ENCODE assay signal across 1 cellular context in the genomic region with DNA sequence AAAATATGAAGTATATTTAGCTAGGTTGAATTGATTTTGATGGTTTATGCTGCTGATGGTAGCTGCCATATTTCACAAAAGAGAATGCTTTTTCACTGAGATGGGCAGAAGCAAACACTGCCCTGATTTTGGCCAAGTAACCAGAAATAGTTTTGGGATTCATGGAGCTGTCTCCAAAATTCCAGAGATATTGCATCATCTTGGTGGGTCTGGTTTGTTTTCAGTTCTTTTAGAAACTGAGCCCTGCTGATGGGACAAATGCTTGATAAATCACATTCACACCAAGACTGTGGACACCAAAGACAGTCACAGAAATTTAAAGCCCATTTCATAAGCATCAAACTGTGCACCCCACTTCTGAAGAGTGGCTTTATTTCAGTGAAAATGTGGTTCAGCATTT.
TF ChIP-seq lines count a peak whose summit lies in the region.

No MANE protein-coding gene starts in this region.

TF ChIP-seq in K562, 482 proteins besides CTCF, POLR2A, EP300 and RAD21 (continued from another document):
- TF ChIP-seq, protein P1, sequence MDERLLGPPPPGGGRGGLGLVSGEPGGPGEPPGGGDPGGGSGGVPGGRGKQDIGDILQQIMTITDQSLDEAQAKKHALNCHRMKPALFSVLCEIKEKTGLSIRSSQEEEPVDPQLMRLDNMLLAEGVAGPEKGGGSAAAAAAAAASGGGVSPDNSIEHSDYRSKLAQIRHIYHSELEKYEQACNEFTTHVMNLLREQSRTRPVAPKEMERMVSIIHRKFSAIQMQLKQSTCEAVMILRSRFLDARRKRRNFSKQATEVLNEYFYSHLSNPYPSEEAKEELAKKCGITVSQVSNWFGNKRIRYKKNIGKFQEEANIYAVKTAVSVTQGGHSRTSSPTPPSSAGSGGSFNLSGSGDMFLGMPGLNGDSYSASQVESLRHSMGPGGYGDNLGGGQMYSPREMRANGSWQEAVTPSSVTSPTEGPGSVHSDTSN (CRISPR knock-in tag; IDR thresholded peaks at IDR 0.05; ENCODE audit: low read depth), result no peak
- TF ChIP-seq, protein P1 (tag; conservative IDR thresholded peaks at IDR 0.05; ENCODE audit: low read depth), result no peak
- peak; percentile 26; the same call in 1 of the 2 replicates for TF ChIP-seq CEBPB (tag; IDR thresholded peaks at IDR 0.05)
- no peak for TF ChIP-seq JUN (IDR thresholded peaks at IDR 0.05; ENCODE audit: borderline replicate concordance, low read depth, low read length)
- TF ChIP-seq JUN (CRISPR knock-in tag; IDR thresholded peaks at IDR 0.05; ENCODE audit: borderline replicate concordance), result no peak
- no peak for TF ChIP-seq TAF9B (IDR thresholded peaks at IDR 0.05; ENCODE audit: partially characterized antibody)
- no peak for TF ChIP-seq ZNF57 (CRISPR knock-in tag; IDR thresholded peaks at IDR 0.05)
- peak; percentile 64 for TF ChIP-seq ZSCAN32 (CRISPR knock-in tag; IDR thresholded peaks at IDR 0.05)
- TF ChIP-seq KAT7 (CRISPR knock-in tag; IDR thresholded peaks at IDR 0.05; ENCODE audit: borderline replicate concordance), result no peak
- no peak for TF ChIP-seq CEBPG (CRISPR knock-in tag; IDR thresholded peaks at IDR 0.05)
- peak in 1 of 2 experiments; percentile 87; a peak in 2 of 4 replicates for TF ChIP-seq CEBPG (tag; conservative IDR thresholded peaks at IDR 0.05 in 1 of 2, IDR thresholded peaks at IDR 0.05 in 1 of 2)
- TF ChIP-seq ZNF24 (IDR thresholded peaks at IDR 0.05), result no peak
- TF ChIP-seq THRA (IDR thresholded peaks at IDR 0.05), result no peak
- TF ChIP-seq ZNF644 (tag; IDR thresholded peaks at IDR 0.05; ENCODE audit: low read depth), result no peak
- TF ChIP-seq ELF1 (tag; IDR thresholded peaks at IDR 0.05), result no peak
- no peak for TF ChIP-seq C11orf30 (IDR thresholded peaks at IDR 0.05; ENCODE audit: low read depth)
- no peak for TF ChIP-seq COPS2 (conservative IDR thresholded peaks at IDR 0.05)
- no peak for TF ChIP-seq ZNF224 (CRISPR knock-in tag; IDR thresholded peaks at IDR 0.05)
- TF ChIP-seq CSDE1 (IDR thresholded peaks at IDR 0.05), result no peak
- no peak for TF ChIP-seq TAF1 (IDR thresholded peaks at IDR 0.05; ENCODE audit: control insufficient read depth, extremely low read depth, insufficient read depth, low read length, severe bottlenecking)
